In genomic region chr22:23401111-23401909, GRCh38 we compare ENCODE assay signal across 12 cellular contexts.
DNase-seq lines count a peak whose midpoint lies in the region; ATAC-seq, FAIRE-seq and TF ChIP-seq lines count a peak whose summit lies in the region.
"Had no signal": no experiment of that assay in that cellular context is flagged by ENCODE, and none has a peak within 500 bp of the region (broad histone marks: within the 10 kb centered on the region; RNA-seq: fewer than 3 reads in every experiment).

No MANE protein-coding gene starts in this region.

- H2BK120ac ChIP-seq in mesendoderm (ENCODE audit: low read depth, low read length) = no peak overlapping the region

- H3K56ac ChIP-seq in mesendoderm (ENCODE audit: low read length) = peak overlapping the region; percentile 78

- no peak overlapping the region for H3K4me3 Mint-ChIP-seq in immature natural killer cell

- no peak overlapping the region for H2BK15ac ChIP-seq in mesendoderm (replicated peaks; ENCODE audit: low read depth)

- H3K27ac ChIP-seq in HUES64 (ENCODE audit: low read depth, low read length) (no peak overlapping the region), mesendoderm (ENCODE audit: low read depth, low read length) (no peak overlapping the region), tibial nerve (no peak overlapping the region)
- H3K27ac ChIP-seq: neutrophil had no signal

- no peak overlapping the region for H2AK5ac ChIP-seq in mesendoderm (ENCODE audit: low read length)

- H2BK5ac ChIP-seq in mesendoderm (ENCODE audit: low read length) = no peak overlapping the region

- H3K9me3 ChIP-seq in HUES64 (ENCODE audit: insufficient read depth, low read depth, low read length) (no peaks in the 10 kb centered on the region), tibial nerve (no peaks in the 10 kb centered on the region)
- H3K9me3 ChIP-seq: neutrophil had no signal

- H3K79me1 ChIP-seq in mesendoderm (ENCODE audit: low read length) = peaks cover 8% of the 10 kb centered on the region

- no peak overlapping the region for H3K4ac ChIP-seq in mesendoderm (ENCODE audit: low read depth, low read length)

- H3K4me2 ChIP-seq in mesendoderm (ENCODE audit: low read length) = peak overlapping the region; percentile 59

- DNase-seq in AG08396 (ENCODE audit: low spot score) (peak; percentile 69), bronchial epithelial cell (ENCODE audit: low read depth) (peak; percentile 33), mesendoderm (peak; percentile 64), immature natural killer cell (no peak), tibial nerve (ENCODE audit: low spot score in 2 of 2) (no peak), NCI-H510A treated with DMSO at 0.1 percent for 48 hours (lab: John Stamatoyannopoulos, UW) (no peak)
- DNase-seq: activated CD4-positive, CD25-positive, alpha-beta regulatory T cell; CD8-positive, alpha-beta T cell; GOT3 had no signal

- no peak overlapping the region for H3K18ac ChIP-seq in mesendoderm (ENCODE audit: low read length)

- H3K36me3 Mint-ChIP-seq in immature natural killer cell = no peaks in the 10 kb centered on the region
- H3K36me3 Mint-ChIP-seq: CD8-positive, alpha-beta T cell had no signal

- H4K8ac ChIP-seq in mesendoderm (ENCODE audit: low read depth, low read length) = no peak overlapping the region

- 89% methylated on average over 20 of the region's 20 CpGs for WGBS in HUES64
- no CpG with 5 or more reads among the region's 20 CpGs for WGBS in mesendoderm (ENCODE audit: extremely low coverage, insufficient coverage, low lambda C conversion rate)
- 76 to 78% methylated on average over 12 to 15 of the region's 20 CpGs for WGBS in tibial nerve, 2 donors

- H3K4me1 Mint-ChIP-seq in immature natural killer cell = no peaks in the 10 kb centered on the region

- no peak for TF ChIP-seq POLR2A in tibial nerve (IDR thresholded peaks at IDR 0.05)

- H3K36me3 ChIP-seq in HUES64 (ENCODE audit: insufficient read depth, low read length) (no peaks in the 10 kb centered on the region), bronchial epithelial cell (ENCODE audit: control insufficient read depth, insufficient read depth, low read length) (no peaks in the 10 kb centered on the region), mesendoderm (ENCODE audit: control insufficient read depth, insufficient read depth, low read length) (no peaks in the 10 kb centered on the region), tibial nerve (peaks cover 0 to 7% (median 0%) of the 10 kb centered on the region in 3 donors)
- H3K36me3 ChIP-seq: neutrophil had no signal

- H3K4me1 ChIP-seq in HUES64 (ENCODE audit: insufficient read depth, low read length) = no peaks in the 10 kb centered on the region
- H3K4me1 ChIP-seq in mesendoderm (ENCODE audit: control insufficient read depth, low read depth, low read length) = no peaks in the 10 kb centered on the region
- peaks cover 0 to 13% (median 2%) of the 10 kb centered on the region in 4 donors for H3K4me1 ChIP-seq in tibial nerve

- no peak overlapping the region for H3K9ac ChIP-seq in HUES64 (ENCODE audit: low read depth, low read length)
- H3K9ac ChIP-seq in mesendoderm (ENCODE audit: low read length) = peak overlapping the region; percentile 70

- H3K23ac ChIP-seq in mesendoderm (ENCODE audit: low read length) = peak overlapping the region; percentile 66

- H3K9me3 Mint-ChIP-seq in immature natural killer cell = no peaks in the 10 kb centered on the region
- H3K9me3 Mint-ChIP-seq: CD8-positive, alpha-beta T cell had no signal

- H3K27me3 Mint-ChIP-seq in immature natural killer cell (ENCODE audit: low read depth in 3 of 3) = peaks cover 0 to 2% (median under 1%) of the 10 kb centered on the region in 3 donors

- no peak overlapping the region for H4K5ac ChIP-seq in mesendoderm (ENCODE audit: low read length)

- H3K27ac Mint-ChIP-seq in immature natural killer cell = no peak overlapping the region
- H3K27ac Mint-ChIP-seq: CD8-positive, alpha-beta T cell had no signal

- TF ChIP-seq CTCF in bronchial epithelial cell (IDR thresholded peaks at IDR 0.05; ENCODE audit: insufficient read depth, low read length, severe bottlenecking) (no peak), tibial nerve (IDR thresholded peaks at IDR 0.05) (no peak)

- H3K4me3 ChIP-seq in HUES64 (ENCODE audit: low read length) (0 out of 2 replicates have a peak overlapping the region, but pooled peaks have one; percentile 61), bronchial epithelial cell (ENCODE audit: low read depth, low read length) (no peak overlapping the region), mesendoderm (ENCODE audit: low read length) (no peak overlapping the region), tibial nerve (no peak overlapping the region)

- H3K27me3 ChIP-seq in HUES64 (ENCODE audit: insufficient read depth, low read length) = no peaks in the 10 kb centered on the region; the same call in 1 of the 2 replicates
- H3K27me3 ChIP-seq in bronchial epithelial cell (ENCODE audit: control insufficient read depth, insufficient read depth, low read length) = no peaks in the 10 kb centered on the region
- H3K27me3 ChIP-seq in mesendoderm (ENCODE audit: insufficient read depth, low read length, poor library complexity) = no peaks in the 10 kb centered on the region
- peaks cover 0 to 15% of the 10 kb centered on the region in 2 donors for H3K27me3 ChIP-seq in tibial nerve

- no peak for TF ChIP-seq EP300 in tibial nerve (IDR thresholded peaks at IDR 0.05)

- ATAC-seq in esophagus mucosa = no peak
- ATAC-seq: CD8-positive, alpha-beta T cell had no signal

- peaks cover 19% of the 10 kb centered on the region for H3K79me2 ChIP-seq in mesendoderm (ENCODE audit: control insufficient read depth, insufficient read depth, low read length)

- peak; percentile 86 for FAIRE-seq in bronchial epithelial cell (lab: Jason Lieb, UNC)

Comparison
In these comparisons a context has a peak if more than half of its experiments do, and no peak if none do; other contexts are left out.
1. DNase-seq: peak in AG08396 (single experiment), bronchial epithelial cell (single experiment) and mesendoderm (single experiment); none in immature natural killer cell (0 of 3), tibial nerve (0 of 2) and NCI-H510A treated with DMSO at 0.1 percent for 48 hours (single experiment).